In the genomic region with DNA sequence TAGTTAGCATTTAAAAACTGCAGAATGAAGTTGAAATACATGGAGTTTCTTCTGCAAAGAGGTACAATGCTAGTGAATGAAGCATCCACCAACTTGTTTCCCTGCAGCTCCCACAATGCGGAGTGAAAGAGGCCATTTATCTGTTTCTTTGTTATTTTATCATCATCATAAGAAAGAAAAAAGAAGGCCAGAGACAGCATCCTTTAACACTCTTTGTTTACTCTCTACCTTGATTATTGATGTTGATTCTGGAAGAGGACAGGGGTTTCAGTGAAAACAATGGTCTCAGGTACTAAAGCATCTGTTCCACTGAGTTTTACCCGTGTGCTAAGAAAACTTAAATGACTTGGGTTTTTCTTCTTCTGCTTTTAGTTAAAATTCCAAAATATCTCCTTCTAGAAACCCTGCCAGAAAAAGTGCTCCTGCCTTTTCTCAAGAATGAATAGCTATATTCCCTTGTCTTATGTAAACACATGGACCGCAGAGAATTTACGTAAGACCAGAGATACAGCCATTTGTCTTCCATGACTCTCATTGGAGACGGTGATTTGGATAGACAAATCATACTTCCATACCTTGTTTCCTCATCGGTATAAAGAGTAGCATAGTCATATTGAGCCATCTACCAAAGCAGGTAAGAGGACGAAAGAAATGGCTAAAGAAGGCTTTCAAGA, we compare ENCODE assay signal across 28 cellular contexts.
"Had no signal": no experiment of that assay in that cellular context is flagged by ENCODE, and none has a peak within 500 bp of the region (broad histone marks: within the 10 kb centered on the region; RNA-seq: fewer than 3 reads in every experiment).

No MANE protein-coding gene starts in this region.

- H3K36me3 Mint-ChIP-seq: activated naive CD8-positive, alpha-beta T cell; stimulated activated memory B cell treated with anti-CD40 and anti-IgM and Interleukin-4, amounts not matched to agents 10 μg/mL and 1 μg/mL and 100 μg/mL, for 72 hours; T-cell had no signal

- H3K27me3 ChIP-seq: body of pancreas, gastroesophageal sphincter, pancreas, right atrium auricular region, upper lobe of left lung, vagina had no signal

- H3K9me3 ChIP-seq: body of pancreas, gastroesophageal sphincter, left ventricle myocardium inferior, pancreas, right atrium auricular region, upper lobe of left lung, vagina had no signal

- H3K4me1 Mint-ChIP-seq: stimulated activated memory B cell treated with anti-CD40 and anti-IgM and Interleukin-4, amounts not matched to agents 10 μg/mL and 1 μg/mL and 100 μg/mL, for 72 hours; stimulated activated naive CD8-positive, alpha-beta T cell treated with anti-CD3 and anti-CD28 coated beads, Interleukin-15, amount 100 ng/mL, for 72 hours; T-cell had no signal

- H3K27ac ChIP-seq: body of pancreas, gastroesophageal sphincter, left ventricle myocardium inferior, pancreas, right atrium auricular region, upper lobe of left lung, vagina had no signal

- H3K4me1 ChIP-seq: body of pancreas, pancreas had no signal

- H3K4me2 ChIP-seq: smooth muscle cell had no signal

- H3K27ac Mint-ChIP-seq: activated naive CD8-positive, alpha-beta T cell; activated T-cell treated with anti-CD3 and anti-CD28 coated beads, Interleukin-2, amount 50 U/mL, for 72 hours; stimulated activated memory B cell treated with anti-CD40 and anti-IgM and Interleukin-4, amounts not matched to agents 10 μg/mL and 1 μg/mL and 100 μg/mL, for 72 hours; stimulated activated naive CD8-positive, alpha-beta T cell treated with anti-CD3 and anti-CD28 coated beads, Interleukin-15, amount 100 ng/mL, for 72 hours; T-cell; T-helper 2 cell treated with Interferon-gamma antibody and Interleukin-4, amounts not matched to agents 5 μg/mL and 100 μg/mL, for 36 hours had no signal

- H3K36me3 ChIP-seq: gastroesophageal sphincter, left ventricle myocardium inferior, pancreas, right atrium auricular region, upper lobe of left lung, vagina had no signal

- H3K4me3 ChIP-seq: body of pancreas, gastroesophageal sphincter, left ventricle myocardium inferior, lung, pancreas, right atrium auricular region, smooth muscle cell, upper lobe of left lung, vagina had no signal

- ATAC-seq: activated T-cell treated with anti-CD3 and anti-CD28 coated beads, Interleukin-2, amount 50 U/mL, for 72 hours; body of pancreas; gastroesophageal sphincter; pancreas; stimulated activated memory B cell treated with anti-CD40 and anti-IgM and Interleukin-4, amounts not matched to agents 10 μg/mL and 1 μg/mL and 100 μg/mL, for 72 hours; stimulated activated naive CD8-positive, alpha-beta T cell treated with anti-CD3 and anti-CD28 coated beads, Interleukin-15, amount 100 ng/mL, for 72 hours; T-cell had no signal

- H3K4me3 Mint-ChIP-seq: activated naive CD8-positive, alpha-beta T cell; activated T-cell treated with anti-CD3 and anti-CD28 coated beads, Interleukin-2, amount 50 U/mL, for 72 hours; nephron; stimulated activated memory B cell treated with anti-CD40 and anti-IgM and Interleukin-4, amounts not matched to agents 10 μg/mL and 1 μg/mL and 100 μg/mL, for 72 hours; stimulated activated naive CD8-positive, alpha-beta T cell treated with anti-CD3 and anti-CD28 coated beads, Interleukin-15, amount 100 ng/mL, for 72 hours; T-cell; T-helper 2 cell treated with Interferon-gamma antibody and Interleukin-4, amounts not matched to agents 5 μg/mL and 100 μg/mL, for 36 hours had no signal

- DNase-seq: activated CD4-positive, alpha-beta T cell treated with anti-CD3 and anti-CD28 coated beads for 4 hours; activated CD4-positive, alpha-beta T cell treated with anti-CD3 and anti-CD28 coated beads, Interleukin-2, amount 50 U/mL, for 4 hours; activated naive CD4-positive, alpha-beta T cell; activated T-cell treated with anti-CD3 and anti-CD28 coated beads for 4 hours; activated T-cell treated with anti-CD3 and anti-CD28 coated beads, Interleukin-2, amount 50 U/mL, for 72 hours; aorta; body of pancreas; effector CD8-positive, alpha-beta T cell; hypothalamus; islet precursor cell; left ventricle myocardium inferior; pancreas; stimulated activated CD4-positive, alpha-beta T cell treated with anti-CD3 and anti-CD28 coated beads, Interleukin-1b, Interleukin-23, amount 100 ng/mL, for 48 hours; stimulated activated CD4-positive, alpha-beta T cell treated with anti-CD3 and anti-CD28 coated beads, Interleukin-4, amount 100 ng/mL, for 4 hours; stimulated activated CD8-positive, alpha-beta memory T cell treated with anti-CD3 and anti-CD28 coated beads, Interleukin-4, amount 100 ng/mL, for 48 hours; stimulated activated naive CD8-positive, alpha-beta T cell treated with anti-CD3 and anti-CD28 coated beads, Interleukin-15, amount 100 ng/mL, for 72 hours; substantia nigra; T-cell; upper lobe of left lung had no signal

- H3K9me3 Mint-ChIP-seq: activated T-cell treated with anti-CD3 and anti-CD28 coated beads, Interleukin-2, amount 50 U/mL, for 72 hours; nephron; stimulated activated memory B cell treated with anti-CD40 and anti-IgM and Interleukin-4, amounts not matched to agents 10 μg/mL and 1 μg/mL and 100 μg/mL, for 72 hours; stimulated activated naive CD8-positive, alpha-beta T cell treated with anti-CD3 and anti-CD28 coated beads, Interleukin-15, amount 100 ng/mL, for 72 hours; T-cell; T-helper 2 cell treated with Interferon-gamma antibody and Interleukin-4, amounts not matched to agents 5 μg/mL and 100 μg/mL, for 36 hours had no signal

- H3K27me3 Mint-ChIP-seq: stimulated activated memory B cell treated with anti-CD40 and anti-IgM and Interleukin-4, amounts not matched to agents 10 μg/mL and 1 μg/mL and 100 μg/mL, for 72 hours had no signal
